ENCODE assay signal across 11 cellular contexts in genomic region chr3:105822171-105823123, GRCh38. TPM values are rescaled to one million over a fixed set of nuclear protein-coding genes. Genes with fewer than 3 reads are reported as not detected.
DNase-seq lines count a peak whose midpoint lies in the region; ATAC-seq, FAIRE-seq and TF ChIP-seq lines count a peak whose summit lies in the region.
"Had no signal": no experiment of that assay in that cellular context is flagged by ENCODE, and none has a peak within 500 bp of the region (broad histone marks: within the 10 kb centered on the region; RNA-seq: fewer than 3 reads in every experiment).

No MANE protein-coding gene starts in this region.

- H2AFZ ChIP-seq in HepG2 (ENCODE audit: low read length) = no peak overlapping the region
- no peak overlapping the region for H2AFZ ChIP-seq in GM12878 (ENCODE audit: control insufficient read depth, low read depth, low read length)

- TF ChIP-seq EP300 in HepG2 (IDR thresholded peaks at IDR 0.05; ENCODE audit: low read depth in 2 of 2, low read length in 2 of 2) (no peak), HepG2 (CRISPR knock-in tag; IDR thresholded peaks at IDR 0.05; ENCODE audit: borderline replicate concordance) (no peak), GM12878 (IDR thresholded peaks at IDR 0.05; ENCODE audit: borderline replicate concordance in 1 of 2, control insufficient read depth in 1 of 2, low read depth in 2 of 2, low read length in 2 of 2) (no peak)

- H4K20me1 ChIP-seq in HepG2 (ENCODE audit: insufficient read depth, low read length) = peaks cover 24% of the 10 kb centered on the region
- no peaks in the 10 kb centered on the region for H4K20me1 ChIP-seq in GM12878 (ENCODE audit: control insufficient read depth, insufficient read depth)

- H3K36me3 ChIP-seq in liver (ENCODE audit: control insufficient read depth in 4 of 4, insufficient read depth in 3 of 4, low read depth in 1 of 4, low read length in 3 of 4) (no peaks in the 10 kb centered on the region), HepG2 (replicated peaks in 1 of 2; ENCODE audit: control insufficient read depth in 1 of 2, insufficient read depth in 2 of 2, low read length in 2 of 2) (no peaks in the 10 kb centered on the region), GM12878 (ENCODE audit: control insufficient read depth in 2 of 2, insufficient read depth in 2 of 2, low read length in 1 of 2) (peaks cover 0 to 5% of the 10 kb centered on the region in 2 experiments; a peak in 1 of 4 replicates), muscle layer of duodenum (ENCODE audit: control insufficient read depth in 1 of 2, insufficient read depth in 2 of 2, low read length in 2 of 2) (peaks cover 4 to 16% of the 10 kb centered on the region in 2 donors)

- POLR2A ChIA-PET in HepG2 (lab: Yijun Ruan, JAX) = no interaction called here
- POLR2A ChIA-PET in GM12878 (lab: Charles Lee) = interaction anchor here (0.6 kb wide), 1 partner anchor 786 kb away, joined by 6 read pairs; no protein-coding TSS in a partner anchor

- H3K9me3 ChIP-seq in liver (ENCODE audit: control insufficient read depth in 4 of 4, low read length in 3 of 4) = no peaks in the 10 kb centered on the region
- H3K9me3 ChIP-seq in HepG2 (ENCODE audit: low read length) = no peaks in the 10 kb centered on the region
- H3K9me3 ChIP-seq in GM12878 (replicated peaks; ENCODE audit: control insufficient read depth, insufficient read depth, low read length) = no peaks in the 10 kb centered on the region
- H3K9me3 ChIP-seq in muscle layer of duodenum (ENCODE audit: control insufficient read depth in 1 of 2, low read length in 2 of 2) = no peaks in the 10 kb centered on the region

- H3K27me3 ChIP-seq in liver (ENCODE audit: control insufficient read depth in 4 of 4, insufficient read depth in 4 of 4, low read length in 3 of 4) (no peaks in the 10 kb centered on the region), HepG2 (ENCODE audit: control insufficient read depth in 1 of 2, insufficient read depth in 2 of 2, low read length in 2 of 2) (no peaks in the 10 kb centered on the region), GM12878 (replicated peaks in 1 of 2; ENCODE audit: control insufficient read depth in 2 of 2, insufficient read depth in 2 of 2, low read length in 1 of 2) (no peaks in the 10 kb centered on the region), muscle layer of duodenum (ENCODE audit: low read depth, low read length) (no peaks in the 10 kb centered on the region)

- TF ChIP-seq POLR2A in HepG2 (IDR thresholded peaks at IDR 0.05; ENCODE audit: insufficient read depth in 1 of 2, low read depth in 2 of 2, low read length in 2 of 2) (no peak), GM12878 (IDR thresholded peaks at IDR 0.05; ENCODE audit: low read depth, low read length) (no peak)

- no peak for TF ChIP-seq CTCF in liver (IDR thresholded peaks at IDR 0.05; ENCODE audit: low read depth, low read length, missing input control)
- no peak for TF ChIP-seq CTCF in HepG2 (CRISPR knock-in tag; IDR thresholded peaks at IDR 0.05)
- TF ChIP-seq CTCF in GM12878 (IDR thresholded peaks at IDR 0.05 in 2 of 3, conservative IDR thresholded peaks at IDR 0.05 in 1 of 3; ENCODE audit: control insufficient read depth in 2 of 3, extremely low read depth in 1 of 3, insufficient read depth in 1 of 3, low read depth in 3 of 3, low read length in 3 of 3) = no peak

- in situ Hi-C loops in HepG2 (cut with HindIII; ENCODE audit: extremely low pct_ligation_motif_present, low pct_unique_long_range_greater_than_20kb) = no loop called here
- in situ Hi-C loops in GM12878 (cut with MboI) = no loop called here

- BruUV-seq in HepG2 (replicated peaks; lab: Mats Ljungman, UMichigan) = no TSS peak
- BruUV-seq in GM12878 (replicated peaks; lab: Mats Ljungman, UMichigan) = no TSS peak

- DNase-seq in HepG2 (ENCODE audit: low spot score) = no peak
- DNase-seq in GM12878 (ENCODE audit: low read depth, low spot score) = no peak
- DNase-seq in NCI-H510A (lab: John Stamatoyannopoulos, UW) = no peak
- DNase-seq in putamen (ENCODE audit: low spot score) = no peak
- DNase-seq in DMS53 treated with DMSO at 0.1 percent for 48 hours (lab: John Stamatoyannopoulos, UW; ENCODE audit: unreplicated experiment) = no peak
- DNase-seq in medulla oblongata (ENCODE audit: extremely low spot score) = no peak
- DNase-seq: cortex of kidney, NCI-H446 had no signal

- ATAC-seq in HepG2 = no peak
- ATAC-seq in GM12878 = no peak

- H3K79me2 ChIP-seq in HepG2 (ENCODE audit: insufficient read depth, low read length) = peaks cover 3% of the 10 kb centered on the region
- peaks cover 7% of the 10 kb centered on the region for H3K79me2 ChIP-seq in GM12878 (ENCODE audit: control insufficient read depth, insufficient read depth, low read length)

- H3K27ac ChIP-seq in liver (ENCODE audit: low read depth in 1 of 2, low read length in 2 of 2) = peak overlapping the region; percentile 45 to 55
- no peak overlapping the region for H3K27ac ChIP-seq in HepG2 (ENCODE audit: extremely low read length, insufficient read depth, low read length)
- peak overlapping the region; percentile 59 for H3K27ac ChIP-seq in GM12878 (ENCODE audit: control insufficient read depth, insufficient read depth)
- H3K27ac ChIP-seq in muscle layer of duodenum (ENCODE audit: low read length) = peak overlapping the region; percentile 77
- H3K27ac ChIP-seq: C4-2B had no signal

- H3K4me3 ChIP-seq in liver (ENCODE audit: low read depth in 1 of 3, low read length in 3 of 3) = no peak overlapping the region
- H3K4me3 ChIP-seq in HepG2 (replicated peaks in 1 of 3; ENCODE audit: insufficient read depth in 1 of 3, low read depth in 2 of 3, low read length in 3 of 3) = no peak overlapping the region
- no peak overlapping the region for H3K4me3 ChIP-seq in GM12878
- no peak overlapping the region for H3K4me3 ChIP-seq in muscle layer of duodenum (ENCODE audit: low read depth in 1 of 2, low read length in 2 of 2)

- H3K4me2 ChIP-seq in HepG2 (ENCODE audit: low read depth, low read length) (no peak overlapping the region), GM12878 (ENCODE audit: control insufficient read depth, insufficient read depth) (0 out of 2 replicates have a peak overlapping the region, but pooled peaks have one; percentile 12)

- SMC1A ChIA-PET in GM12878 (lab: Charles Lee; ENCODE audit: uncharacterized antibody, unreplicated experiment) = interaction anchor here (0.6 to 13.7 kb wide), 11 partner anchors 11 to 508 kb away, joined by 3 to 154 read pairs (median 6); no protein-coding TSS in a partner anchor

- no peak for FAIRE-seq in HepG2 (lab: Jason Lieb, UNC)
- FAIRE-seq in GM12878 (lab: Jason Lieb, UNC) = no peak

- 49% methylated on average over 3 of the region's 3 CpGs for WGBS in liver
- 95% methylated on average over 3 of the region's 3 CpGs for whole genome bisulfite sequencing in HepG2 (ENCODE audit: low lambda C conversion rate)
- 67% methylated on average over 3 of the region's 3 CpGs for WGBS in GM12878 (ENCODE audit: insufficient coverage, insufficient replicate concordance, low lambda C conversion rate, missing lambda C conversion rate)

- CTCF ChIA-PET in HepG2 (lab: Yijun Ruan, JAX; ENCODE audit: low intra/inter-chr PET ratio, low total read pairs) (no interaction called here), GM12878 (lab: Yijun Ruan, JAX) (interaction anchor here (0.9 kb wide), 1 partner anchor 10 kb away, joined by 3 read pairs; no protein-coding TSS in a partner anchor)

- H3K4me1 ChIP-seq in liver (ENCODE audit: control insufficient read depth in 4 of 4, insufficient read depth in 4 of 4, low read length in 3 of 4) = peaks cover 2 to 23% (median 11%) of the 10 kb centered on the region in 4 donors
- H3K4me1 ChIP-seq in HepG2 (ENCODE audit: insufficient read depth, low read length) = peaks cover 34% of the 10 kb centered on the region
- peaks cover 7% of the 10 kb centered on the region; the same call in 1 of the 2 replicates for H3K4me1 ChIP-seq in GM12878 (ENCODE audit: control insufficient read depth, insufficient read depth, low read length)
- peaks cover 14 to 20% of the 10 kb centered on the region in 2 donors for H3K4me1 ChIP-seq in muscle layer of duodenum (ENCODE audit: control insufficient read depth in 1 of 2, insufficient read depth in 2 of 2, low read length in 2 of 2)

- intact Hi-C loops in HepG2 (cut with micrococcal nuclease; ENCODE audit: unreplicated experiment) (no loop called here), GM12878 (cut with micrococcal nuclease; ENCODE audit: unreplicated experiment) (no loop called here)

- H3K9ac ChIP-seq in liver (ENCODE audit: low read depth in 1 of 2, low read length in 2 of 2) = no peak overlapping the region
- no peak overlapping the region for H3K9ac ChIP-seq in HepG2 (ENCODE audit: insufficient read depth, low read depth, low read length)
- no peak overlapping the region for H3K9ac ChIP-seq in GM12878 (ENCODE audit: control insufficient read depth, insufficient read depth, low read length)

- TF ChIP-seq RAD21 in liver (IDR thresholded peaks at IDR 0.05) = no peak
- no peak for TF ChIP-seq RAD21 in HepG2 (CRISPR knock-in tag; IDR thresholded peaks at IDR 0.05)
- TF ChIP-seq RAD21 in GM12878 (IDR thresholded peaks at IDR 0.05; ENCODE audit: insufficient read depth, low read depth, low read length) = no peak

- RAD21 ChIA-PET in GM12878 (lab: Charles Lee; ENCODE audit: unreplicated experiment) = interaction anchor here (1.1 to 1.7 kb wide), 8 partner anchors 11 to 35 kb away, joined by 3 to 6 read pairs (median 4); no protein-coding TSS in a partner anchor

RNA-seq across cellular contexts. Expression of gene CBLB, which starts 46.4 kb away (rescaled TPM):
- total RNA-seq in liver (10 to 100 TPM; 11.6 to 22.8 TPM), HepG2 (2016; rRNA removed; fragmentation: Illumina TruSeq; extraction: Trizol) (5.1 and 9.8 TPM in 2 replicates), GM12878 (2014; rRNA removed) (27.3 and 28.9 TPM in 2 replicates), GM12878 (2014; rRNA removed; fragmentation: Illumina TruSeq; extraction: Trizol) (40.5 and 45.0 TPM in 2 replicates), GM12878 (2021) (56.4 and 57.6 TPM in 2 replicates)
- polyA plus RNA-seq in liver (1 to 10 TPM; 3.1 to 7.9 TPM), HepG2 (2011; rRNA removed) (14.9 and 16.4 TPM in 2 replicates), GM12878 (2011; rRNA removed) (107 and 119 TPM in 2 replicates), GM12878 (2014; fragmentation: Illumina TruSeq; extraction: Trizol) (46.3 and 51.7 TPM in 2 replicates), GM12878 (2014; fragmentation: Nextera tagmentation; extraction: Ambion mirVana) (10 to 100 TPM; 17.2 to 17.6 TPM), GM12878 (2014; rRNA removed) (30.4 and 30.8 TPM in 2 replicates), GM12878 (2016; fragmentation: Nextera tagmentation; extraction: Ambion mirVana) (10 to 100 TPM; 43.4 to 47.4 TPM)
- total RNA-seq in HepG2 (2016; cell fraction: cytosol; rRNA removed; fragmentation: Illumina TruSeq; extraction: Trizol; ENCODE audit: low read depth) = 1.1 and 1.6 TPM in 2 replicates
- 7.4 and 8.5 TPM in 2 replicates for total RNA-seq in HepG2 (2016; cell fraction: insoluble cytoplasmic fraction; rRNA removed; fragmentation: Illumina TruSeq; extraction: Trizol)
- 2.3 and 3.5 TPM in 2 replicates for total RNA-seq in HepG2 (2016; cell fraction: membrane; rRNA removed; fragmentation: Illumina TruSeq; extraction: Trizol)
- total RNA-seq in HepG2 (2016; cell fraction: nucleus; rRNA removed; fragmentation: Illumina TruSeq; extraction: Trizol) = 36.8 and 38.2 TPM in 2 replicates
- 5.3 and 9.4 TPM in 2 replicates for polyA plus RNA-seq in HepG2 (2011; cell fraction: cytosol; rRNA removed)
- polyA plus RNA-seq in HepG2 (2011; cell fraction: nucleus; rRNA removed) = 24.6 and 25.9 TPM in 2 replicates
- polyA plus RNA-seq in HepG2 (2012) = 12.7 and 15.0 TPM in 2 replicates
- 0.40 and 0.97 TPM in 2 replicates for polyA plus RNA-seq in HepG2 (2016; cell fraction: cytosol; fragmentation: Illumina TruSeq; extraction: Trizol; ENCODE audit: low read depth)
- 4.2 and 6.6 TPM in 2 replicates for polyA plus RNA-seq in HepG2 (2016; cell fraction: insoluble cytoplasmic fraction; fragmentation: Illumina TruSeq; extraction: Trizol; ENCODE audit: low read depth)
- polyA plus RNA-seq in HepG2 (2016; cell fraction: membrane; fragmentation: Illumina TruSeq; extraction: Trizol; ENCODE audit: low read depth) = 1.3 and 1.9 TPM in 2 replicates
- 17.4 and 22.5 TPM in 2 replicates for polyA plus RNA-seq in HepG2 (2016; cell fraction: nucleus; fragmentation: Illumina TruSeq; extraction: Trizol; ENCODE audit: insufficient read depth, low read depth)
- polyA minus RNA-seq in HepG2 (2011; rRNA and poly(A)+ RNA removed; ENCODE audit: low replicate concordance) = 4.3 and 14.6 TPM in 2 replicates
- polyA minus RNA-seq in HepG2 (2011; cell fraction: cytosol; rRNA and poly(A)+ RNA removed) = 9.0 and 9.7 TPM in 2 replicates
- polyA minus RNA-seq in HepG2 (2011; cell fraction: nucleus; rRNA and poly(A)+ RNA removed) = 226 and 257 TPM in 2 replicates
- total RNA-seq in GM12878 (2013; cell fraction: nucleolus; rRNA removed) = 1,014 and 1,112 TPM in 2 replicates
- polyA plus RNA-seq in GM12878 (2011; ENCODE audit: low read depth) = 23.4 TPM
- 49.4 and 66.2 TPM in 2 replicates for polyA plus RNA-seq in GM12878 (2011; cell fraction: cytosol; rRNA removed)
- 101 and 108 TPM in 2 replicates for polyA plus RNA-seq in GM12878 (2011; cell fraction: nucleus; rRNA removed)
- polyA plus RNA-seq in GM12878 (2012) = 36.8 and 37.8 TPM in 2 replicates
- 146 and 149 TPM in 2 replicates for polyA minus RNA-seq in GM12878 (2011; rRNA and poly(A)+ RNA removed)
- 29.0 and 34.4 TPM in 2 replicates for polyA minus RNA-seq in GM12878 (2011; cell fraction: cytosol; rRNA and poly(A)+ RNA removed)
- polyA minus RNA-seq in GM12878 (2011; cell fraction: nucleus; rRNA and poly(A)+ RNA removed) = 262 and 381 TPM in 2 replicates
